9 cellular contexts compared by ENCODE assay signal in genomic region chr10:133497363-133497762, GRCh38. TPM values are rescaled to one million over a fixed set of nuclear protein-coding genes. Genes with fewer than 3 reads are reported as not detected.
DNase-seq lines count a peak whose midpoint lies in the region; ATAC-seq and TF ChIP-seq lines count a peak whose summit lies in the region.
"Not testable (repeated sequence)": the region's sequence is repeated elsewhere in the genome, so short reads cannot be mapped to it uniquely, and the experiment has no call there.
"Had no signal": no experiment of that assay in that cellular context is flagged by ENCODE, and none has a peak within 500 bp of the region (broad histone marks: within the 10 kb centered on the region; RNA-seq: fewer than 3 reads in every experiment).

No MANE protein-coding gene starts in this region.

- H3K4me1 Mint-ChIP-seq in CD8-positive, alpha-beta T cell (ENCODE audit: low read depth) = not testable (repeated sequence)

- not testable (repeated sequence) for DNase-seq in CD8-positive, alpha-beta T cell; GM13977 (ENCODE audit: low spot score); MM.1S; SK-N-SH; astrocyte of the spinal cord (ENCODE audit: low read depth, low spot score); esophagus muscularis mucosa (ENCODE audit: extremely low spot score)
- DNase-seq in thyroid gland = peak in 1 of 2 donors; percentile 47

- TF ChIP-seq POLR2A in esophagus muscularis mucosa (IDR thresholded peaks at IDR 0.05; ENCODE audit: low read depth); thyroid gland (IDR thresholded peaks at IDR 0.05): not testable (repeated sequence)

- not testable (repeated sequence) for H3K9me2 ChIP-seq in MM.1S (replicated peaks; ENCODE audit: insufficient read depth, low read length); SK-N-SH

- H3K4me3 ChIP-seq in CD8-positive, alpha-beta T cell (ENCODE audit: low read depth, low read length); MM.1S (ENCODE audit: low read length); SK-N-SH (ENCODE audit: low read depth in 2 of 2, low read length in 1 of 2); astrocyte of the spinal cord (ENCODE audit: low read depth, low read length); esophagus muscularis mucosa; liver (ENCODE audit: low read depth in 1 of 3, low read length in 3 of 3); thyroid gland (replicated peaks in 1 of 3): not testable (repeated sequence)

- H3K27ac ChIP-seq in CD8-positive, alpha-beta T cell (ENCODE audit: low read depth, low read length); MM.1S (ENCODE audit: low read length); SK-N-SH (ENCODE audit: low read depth in 2 of 2, low read length in 1 of 2); esophagus muscularis mucosa (replicated peaks in 1 of 4); liver (ENCODE audit: low read depth in 1 of 2, low read length in 2 of 2); thyroid gland: not testable (repeated sequence)

- not testable (repeated sequence) for H3K4me2 ChIP-seq in MM.1S (ENCODE audit: low read depth, low read length); SK-N-SH

- H3K27ac Mint-ChIP-seq in CD8-positive, alpha-beta T cell = not testable (repeated sequence)

- POLR2A ChIA-PET in CD8-positive, alpha-beta T cell (lab: Charles Lee); SK-N-SH (lab: Yijun Ruan, JAX): not testable (repeated sequence)

- not testable (repeated sequence) for H4K20me1 ChIP-seq in MM.1S (ENCODE audit: insufficient read depth, low read length); SK-N-SH (ENCODE audit: insufficient read depth)

- H3K27me3 Mint-ChIP-seq in CD8-positive, alpha-beta T cell (ENCODE audit: low read depth) = not testable (repeated sequence)

- CTCF ChIA-PET in CD8-positive, alpha-beta T cell (lab: Charles Lee) = interaction anchor here (0.9 to 1.0 kb wide), 4 partner anchors 84 to 183 kb away, joined by 3 to 4 read pairs (median 3); no protein-coding TSS in a partner anchor
- CTCF ChIA-PET in SK-N-SH (lab: Yijun Ruan, JAX) = interaction anchor here (0.8 to 2.0 kb wide), 2 partner anchors 122 to 168 kb away, joined by 3 to 8 read pairs; no protein-coding TSS in a partner anchor

- 22% methylated on average over 6 of the region's 6 CpGs for WGBS in SK-N-SH (ENCODE audit: low lambda C conversion rate)
- 52% methylated on average over 6 of the region's 6 CpGs for WGBS in esophagus muscularis mucosa
- WGBS in liver = 70% methylated on average over 6 of the region's 6 CpGs
- 45 to 53% methylated on average over 6 of the region's 6 CpGs for WGBS in thyroid gland, 2 donors

- H3K9ac ChIP-seq in MM.1S (ENCODE audit: low read length); SK-N-SH; liver (ENCODE audit: low read depth in 1 of 2, low read length in 2 of 2): not testable (repeated sequence)

- H3K27me3 ChIP-seq in CD8-positive, alpha-beta T cell (ENCODE audit: insufficient read depth, low read length); MM.1S (replicated peaks; ENCODE audit: insufficient read depth, low read length); SK-N-SH (ENCODE audit: insufficient read depth); esophagus muscularis mucosa; liver (ENCODE audit: control insufficient read depth in 4 of 4, insufficient read depth in 4 of 4, low read length in 3 of 4); thyroid gland: not testable (repeated sequence)

- not testable (repeated sequence) for H3F3A ChIP-seq in MM.1S (ENCODE audit: insufficient read depth, low read length); SK-N-SH (replicated peaks; ENCODE audit: insufficient read depth)

- not testable (repeated sequence) for H3K9me3 Mint-ChIP-seq in CD8-positive, alpha-beta T cell

- not testable (repeated sequence) for ATAC-seq in CD8-positive, alpha-beta T cell

- peak; percentile 43 for TF ChIP-seq CTCF in CD8-positive, alpha-beta T cell (IDR thresholded peaks at IDR 0.05)
- TF ChIP-seq CTCF in GM13977 (IDR thresholded peaks at IDR 0.05; ENCODE audit: extremely low read depth, insufficient read depth, missing control alignments) (peak; percentile 39), MM.1S (IDR thresholded peaks at IDR 0.05; ENCODE audit: low read length) (peak; percentile 27), SK-N-SH (IDR thresholded peaks at IDR 0.05) (peak; percentile 50), astrocyte of the spinal cord (IDR thresholded peaks at IDR 0.05; ENCODE audit: low read depth, low read length) (peak; percentile 24), esophagus muscularis mucosa (IDR thresholded peaks at IDR 0.05) (peak in 2 of 3 experiments; percentile 31 to 40), liver (IDR thresholded peaks at IDR 0.05; ENCODE audit: low read depth, low read length, missing input control) (peak; percentile 6), thyroid gland (IDR thresholded peaks at IDR 0.05) (peak in 4 of 6 experiments; percentile 14 to 48 (median 36))

- H3K9me3 ChIP-seq in CD8-positive, alpha-beta T cell (ENCODE audit: low read length); MM.1S (replicated peaks; ENCODE audit: insufficient read depth, low read length); SK-N-SH; liver (ENCODE audit: control insufficient read depth in 4 of 4, low read length in 3 of 4); thyroid gland: not testable (repeated sequence)
- H3K9me3 ChIP-seq in esophagus muscularis mucosa = peaks cover 0 to 20% (median 9%) of the 10 kb centered on the region in 4 donors

- in situ Hi-C loops in GM13977 (cut with MboI; ENCODE audit: low pct_unique_long_range_greater_than_20kb, low sequenced_read_pairs, unreplicated experiment); astrocyte of the spinal cord (cut with HindIII; ENCODE audit: low sequenced_read_pairs): not testable (repeated sequence)

- not testable (repeated sequence) for H3K79me2 ChIP-seq in MM.1S (ENCODE audit: low read length); SK-N-SH (ENCODE audit: insufficient read depth)

- not testable (repeated sequence) for H3K36me3 ChIP-seq in CD8-positive, alpha-beta T cell (ENCODE audit: insufficient read depth, low read length); MM.1S (replicated peaks; ENCODE audit: insufficient read depth, low read length); SK-N-SH (replicated peaks in 1 of 2; ENCODE audit: control insufficient read depth in 1 of 2, insufficient read depth in 2 of 2, low read length in 1 of 2); liver (ENCODE audit: control insufficient read depth in 4 of 4, insufficient read depth in 3 of 4, low read depth in 1 of 4, low read length in 3 of 4); thyroid gland
- H3K36me3 ChIP-seq in esophagus muscularis mucosa = peaks cover 0 to 44% (median 12%) of the 10 kb centered on the region in 4 donors

- intact Hi-C loops in CD8-positive, alpha-beta T cell (cut with DNase I, micrococcal nuclease) = loop anchor here (1.0 to 10.0 kb wide), 4 partner anchors 23 to 168 kb away; no protein-coding TSS in a partner anchor
- intact Hi-C loops in esophagus muscularis mucosa (cut with DNase I) (loop anchor here (10.0 kb wide), 1 partner anchor 163 kb away; the partner anchor contains the start of gene CALY), thyroid gland (cut with DNase I) (loop anchor here (5.0 kb wide), 1 partner anchor 170 kb away; no protein-coding TSS in a partner anchor)

- peak; percentile 29 for TF ChIP-seq RAD21 in SK-N-SH (IDR thresholded peaks at IDR 0.05; ENCODE audit: low read length)
- peak; percentile 37 to 59 for TF ChIP-seq RAD21 in liver (IDR thresholded peaks at IDR 0.05)

- not testable (repeated sequence) for TF ChIP-seq EP300 in SK-N-SH (IDR thresholded peaks at IDR 0.05; ENCODE audit: borderline replicate concordance in 1 of 2, low read depth in 1 of 2, low read length in 1 of 2); esophagus muscularis mucosa (IDR thresholded peaks at IDR 0.05)

- H3K4me3 Mint-ChIP-seq in CD8-positive, alpha-beta T cell = not testable (repeated sequence)

- H3K36me3 Mint-ChIP-seq in CD8-positive, alpha-beta T cell = peaks cover 12% of the 10 kb centered on the region

- H3K4me1 ChIP-seq in CD8-positive, alpha-beta T cell (ENCODE audit: insufficient read depth, low read length); MM.1S (ENCODE audit: low read length); SK-N-SH (ENCODE audit: control insufficient read depth in 1 of 2, insufficient read depth in 2 of 2, low read depth in 1 of 2, low read length in 1 of 2); esophagus muscularis mucosa; liver (ENCODE audit: control insufficient read depth in 4 of 4, insufficient read depth in 4 of 4, low read length in 3 of 4); thyroid gland: not testable (repeated sequence)

- H2AFZ ChIP-seq in MM.1S (ENCODE audit: low read length); SK-N-SH (ENCODE audit: low read depth): not testable (repeated sequence)

RNA-seq across cellular contexts. Expression of gene CYP2E1, which starts 29.8 kb away (rescaled TPM):
- total RNA-seq in CD8-positive, alpha-beta T cell = under 1 TPM; 0.73 to 0.83 TPM
- 0.61 and 1.3 TPM in 2 replicates for polyA plus RNA-seq in SK-N-SH (2012; rRNA removed)
- 0.30 and 0.41 TPM in 2 replicates for polyA plus RNA-seq in SK-N-SH (2012; cell fraction: cytosol; rRNA removed)
- 8.6 and 11.8 TPM in 2 replicates for polyA plus RNA-seq in SK-N-SH (2012; cell fraction: nucleus; rRNA removed)
- total RNA-seq in esophagus muscularis mucosa = under 1 TPM; 0.83 to 0.98 (median 0.87) TPM
- total RNA-seq in liver = 1,000 to 10,000 TPM in 1 of 2 donors, under 1 TPM in 1; 0.93 to 2,431 TPM
- polyA plus RNA-seq in liver = 1,000 to 10,000 TPM; 3,994 to 5,149 TPM
- total RNA-seq in thyroid gland = 1 to 10 TPM in 2 of 4 donors, under 1 TPM in 2; 0.20 to 2.6 (median 1.4) TPM
- polyA plus RNA-seq: naive thymus-derived CD4-positive, alpha-beta T cell had no signal

RNA-seq across cellular contexts. Expression of gene SCART1, which starts 43.6 kb away (rescaled TPM):
- total RNA-seq in CD8-positive, alpha-beta T cell = 1 to 10 TPM; 3.4 to 3.7 TPM
- polyA plus RNA-seq in SK-N-SH (2012; rRNA removed) (2.1 and 3.4 TPM in 2 replicates), liver (under 1 TPM; 0.32 to 0.35 TPM)
- polyA plus RNA-seq in SK-N-SH (2012; cell fraction: cytosol; rRNA removed) = 0.46 and 0.51 TPM in 2 replicates
- 18.0 and 20.6 TPM in 2 replicates for polyA plus RNA-seq in SK-N-SH (2012; cell fraction: nucleus; rRNA removed)
- total RNA-seq in esophagus muscularis mucosa (1 to 10 TPM in 3 of 4 donors, under 1 TPM in 1; 0.65 to 1.7 (median 1.4) TPM), liver (1 to 10 TPM; 1.0 to 1.1 TPM), thyroid gland (10 to 100 TPM in 1 of 4 donors, 1 to 10 TPM in 3; 2.6 to 12.6 (median 3.4) TPM)
